7 cellular contexts compared by ENCODE assay signal in genomic region chr19:49812452-49812996, GRCh38. TPM values are rescaled to one million over a fixed set of nuclear protein-coding genes. Genes with fewer than 3 reads are reported as not detected.
A peak's percentile ranks its signal among the peaks of the same experiment; 100 is the strongest.
DNase-seq lines count a peak whose midpoint lies in the region; ATAC-seq lines count a peak whose summit lies in the region.

No MANE protein-coding gene starts in this region.

- H3K27me3 ChIP-seq in HUES64 (ENCODE audit: insufficient read depth, low read length) (no peaks in the 10 kb centered on the region), iPS-18a (ENCODE audit: control insufficient read depth, insufficient read depth, low read length) (no peaks in the 10 kb centered on the region)

- no peaks in the 10 kb centered on the region for H3K9me3 Mint-ChIP-seq in activated T-helper 2 cell treated with anti-CD3 and anti-CD28 coated beads, Interferon-gamma antibody, Interleukin-2, Interleukin-4, amounts not matched to agents 10 μg/mL and 5 μg/mL and 100 μg/mL, durations not matched to agents 14 hours and 24 hours and 36 hours
- no peaks in the 10 kb centered on the region for H3K9me3 Mint-ChIP-seq in stimulated activated naive CD8-positive, alpha-beta T cell treated with anti-CD3 and anti-CD28 coated beads, Interleukin-15, amount 100 ng/mL, for 72 hours

- 58% methylated on average over 11 of the region's 11 CpGs for WGBS in HUES64

- H3K9me3 ChIP-seq in HUES64 (ENCODE audit: insufficient read depth, low read depth, low read length) (no peaks in the 10 kb centered on the region), iPS-18a (ENCODE audit: control insufficient read depth, low read depth, low read length) (no peaks in the 10 kb centered on the region)

- peaks cover 27% of the 10 kb centered on the region for H3K4me1 Mint-ChIP-seq in activated T-helper 2 cell treated with anti-CD3 and anti-CD28 coated beads, Interferon-gamma antibody, Interleukin-2, Interleukin-4, amounts not matched to agents 10 μg/mL and 5 μg/mL and 100 μg/mL, durations not matched to agents 14 hours and 24 hours and 36 hours (ENCODE audit: low read depth)
- H3K4me1 Mint-ChIP-seq in stimulated activated naive CD8-positive, alpha-beta T cell treated with anti-CD3 and anti-CD28 coated beads, Interleukin-15, amount 100 ng/mL, for 72 hours: peaks cover 59% of the 10 kb centered on the region

- H3K9ac ChIP-seq in HUES64 (ENCODE audit: low read depth, low read length) (peak overlapping the region; percentile 81), iPS-18a (ENCODE audit: low read length) (peak overlapping the region; percentile 99)

- H3K27ac ChIP-seq in HUES64 (ENCODE audit: low read depth, low read length) (peak overlapping the region; percentile 86), iPS-18a (ENCODE audit: low read length) (peak overlapping the region; percentile 100)

- ATAC-seq in stimulated activated naive CD8-positive, alpha-beta T cell treated with anti-CD3 and anti-CD28 coated beads, Interleukin-15, amount 100 ng/mL, for 72 hours: no peak
- ATAC-seq in GM18907 (IDR thresholded peaks at IDR 0.05; ENCODE audit: unreplicated experiment): no peak

- peaks cover 3% of the 10 kb centered on the region for H3K36me3 Mint-ChIP-seq in activated T-helper 2 cell treated with anti-CD3 and anti-CD28 coated beads, Interferon-gamma antibody, Interleukin-2, Interleukin-4, amounts not matched to agents 10 μg/mL and 5 μg/mL and 100 μg/mL, durations not matched to agents 14 hours and 24 hours and 36 hours (ENCODE audit: low read depth)

- intact Hi-C loops in activated T-helper 2 cell treated with anti-CD3 and anti-CD28 coated beads, Interferon-gamma antibody, Interleukin-2, Interleukin-4, amounts not matched to agents 10 μg/mL and 5 μg/mL and 100 μg/mL, durations not matched to agents 14 hours and 24 hours and 36 hours (cut with micrococcal nuclease): loop anchor here (2.0 to 10.0 kb wide), 4 partner anchors 46 to 220 kb away; partner anchors contain the start of genes AKT1S1, AP2A1, BCL2L12 and IRF3

- H3K27ac Mint-ChIP-seq in activated T-helper 2 cell treated with anti-CD3 and anti-CD28 coated beads, Interferon-gamma antibody, Interleukin-2, Interleukin-4, amounts not matched to agents 10 μg/mL and 5 μg/mL and 100 μg/mL, durations not matched to agents 14 hours and 24 hours and 36 hours: peak overlapping the region; percentile 94
- peak overlapping the region; percentile 93 to 99 for H3K27ac Mint-ChIP-seq in stimulated activated naive CD8-positive, alpha-beta T cell treated with anti-CD3 and anti-CD28 coated beads, Interleukin-15, amount 100 ng/mL, for 72 hours

- peaks cover 11% of the 10 kb centered on the region for H3K4me1 ChIP-seq in HUES64 (ENCODE audit: insufficient read depth, low read length)
- H3K4me1 ChIP-seq in iPS-18a (ENCODE audit: control insufficient read depth, low read depth, low read length): peaks cover 20% of the 10 kb centered on the region

- H3K36me3 ChIP-seq in HUES64 (ENCODE audit: insufficient read depth, low read length) (peaks cover 5% of the 10 kb centered on the region; the same call in 1 of the 2 replicates), iPS-18a (ENCODE audit: control insufficient read depth, low read depth, low read length) (no peaks in the 10 kb centered on the region)

- H3K27me3 Mint-ChIP-seq in activated T-helper 2 cell treated with anti-CD3 and anti-CD28 coated beads, Interferon-gamma antibody, Interleukin-2, Interleukin-4, amounts not matched to agents 10 μg/mL and 5 μg/mL and 100 μg/mL, durations not matched to agents 14 hours and 24 hours and 36 hours (ENCODE audit: low read depth): no peaks in the 10 kb centered on the region
- no peaks in the 10 kb centered on the region for H3K27me3 Mint-ChIP-seq in stimulated activated naive CD8-positive, alpha-beta T cell treated with anti-CD3 and anti-CD28 coated beads, Interleukin-15, amount 100 ng/mL, for 72 hours

- DNase-seq in activated T-helper 2 cell treated with anti-CD3 and anti-CD28 coated beads, Interferon-gamma antibody, Interleukin-2, Interleukin-4, amounts not matched to agents 10 μg/mL and 5 μg/mL and 100 μg/mL, durations not matched to agents 14 hours and 24 hours and 36 hours (ENCODE audit: low spot score): no peak
- no peak for DNase-seq in stimulated activated naive CD8-positive, alpha-beta T cell treated with anti-CD3 and anti-CD28 coated beads, Interleukin-15, amount 100 ng/mL, for 72 hours
- DNase-seq in stimulated activated CD4-positive, alpha-beta T cell treated with anti-CD3 and anti-CD28 coated beads, Interleukin-4, amount 100 ng/mL, for 1 hour: no peak
- DNase-seq in NCI-H446 treated with DMSO at 0.1 percent for 48 hours (lab: John Stamatoyannopoulos, UW): no peak

- H3K4me3 Mint-ChIP-seq in activated T-helper 2 cell treated with anti-CD3 and anti-CD28 coated beads, Interferon-gamma antibody, Interleukin-2, Interleukin-4, amounts not matched to agents 10 μg/mL and 5 μg/mL and 100 μg/mL, durations not matched to agents 14 hours and 24 hours and 36 hours (ENCODE audit: low read depth): peak overlapping the region; percentile 88
- H3K4me3 Mint-ChIP-seq in stimulated activated naive CD8-positive, alpha-beta T cell treated with anti-CD3 and anti-CD28 coated beads, Interleukin-15, amount 100 ng/mL, for 72 hours: peak overlapping the region; percentile 89 to 96

- peak overlapping the region; percentile 69 for H3K4me3 ChIP-seq in HUES64 (ENCODE audit: low read length)
- peak overlapping the region; percentile 100 for H3K4me3 ChIP-seq in iPS-18a (ENCODE audit: low read length)

RNA-seq across cellular contexts. Expression of gene FUZ, which starts 0.6 kb away (rescaled TPM):
- 21.7 TPM for polyA plus RNA-seq in HUES64 (2013, experiment 1 of 2)
- polyA plus RNA-seq in HUES64 (2013, experiment 2 of 2): 25.1 TPM
- 13.0 and 13.6 TPM in 2 replicates for total RNA-seq in activated T-helper 2 cell treated with anti-CD3 and anti-CD28 coated beads, Interferon-gamma antibody, Interleukin-2, Interleukin-4, amounts not matched to agents 10 μg/mL and 5 μg/mL and 100 μg/mL, durations not matched to agents 14 hours and 24 hours and 36 hours

RNA-seq across cellular contexts. Expression of gene MED25, which starts 5.6 kb away (rescaled TPM):
- 53.4 TPM for polyA plus RNA-seq in HUES64 (2013, experiment 1 of 2)
- polyA plus RNA-seq in HUES64 (2013, experiment 2 of 2): 52.7 TPM
- 44.0 and 49.6 TPM in 2 replicates for total RNA-seq in activated T-helper 2 cell treated with anti-CD3 and anti-CD28 coated beads, Interferon-gamma antibody, Interleukin-2, Interleukin-4, amounts not matched to agents 10 μg/mL and 5 μg/mL and 100 μg/mL, durations not matched to agents 14 hours and 24 hours and 36 hours

RNA-seq across cellular contexts. Expression of gene PTOV1, which starts 38.4 kb away (rescaled TPM):
- 193 TPM for polyA plus RNA-seq in HUES64 (2013, experiment 1 of 2)
- polyA plus RNA-seq in HUES64 (2013, experiment 2 of 2): 199 TPM
- total RNA-seq in activated T-helper 2 cell treated with anti-CD3 and anti-CD28 coated beads, Interferon-gamma antibody, Interleukin-2, Interleukin-4, amounts not matched to agents 10 μg/mL and 5 μg/mL and 100 μg/mL, durations not matched to agents 14 hours and 24 hours and 36 hours: 127 and 134 TPM in 2 replicates

RNA-seq across cellular contexts. Expression of gene AP2A1, which starts 45.7 kb away (rescaled TPM):
- polyA plus RNA-seq in HUES64 (2013, experiment 1 of 2): 60.2 TPM
- polyA plus RNA-seq in HUES64 (2013, experiment 2 of 2): 69.5 TPM
- 61.9 and 65.4 TPM in 2 replicates for total RNA-seq in activated T-helper 2 cell treated with anti-CD3 and anti-CD28 coated beads, Interferon-gamma antibody, Interleukin-2, Interleukin-4, amounts not matched to agents 10 μg/mL and 5 μg/mL and 100 μg/mL, durations not matched to agents 14 hours and 24 hours and 36 hours

RNA-seq across cellular contexts. Expression of gene TSKS, which starts 49.4 kb away (rescaled TPM):
- not detected for polyA plus RNA-seq in HUES64 (2013, experiment 1 of 2)
- polyA plus RNA-seq in HUES64 (2013, experiment 2 of 2): 0.13 TPM
- total RNA-seq in activated T-helper 2 cell treated with anti-CD3 and anti-CD28 coated beads, Interferon-gamma antibody, Interleukin-2, Interleukin-4, amounts not matched to agents 10 μg/mL and 5 μg/mL and 100 μg/mL, durations not matched to agents 14 hours and 24 hours and 36 hours: 2.0 and 2.3 TPM in 2 replicates
